8 cellular contexts compared by ENCODE assay signal in the genomic region with DNA sequence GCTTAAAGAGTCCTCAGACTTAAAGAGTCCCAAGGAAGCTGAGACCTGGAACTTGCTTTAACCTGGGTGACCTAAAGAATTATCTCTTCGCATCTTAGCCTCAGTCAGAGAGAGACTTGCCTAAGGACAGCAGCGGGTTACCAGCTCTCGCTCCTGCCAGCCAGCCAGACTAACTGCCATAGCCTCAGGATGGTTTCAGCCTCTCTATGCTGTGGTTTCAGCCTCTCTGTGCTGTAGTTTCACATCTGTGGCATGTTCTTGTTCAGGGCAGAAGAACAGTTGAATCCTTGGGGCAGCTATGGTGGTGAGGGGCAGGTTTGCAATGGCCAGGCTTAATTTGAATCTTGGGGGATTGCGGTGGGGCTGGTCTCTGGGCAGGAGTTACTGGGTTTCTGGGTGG. TPM values are rescaled to one million over a fixed set of nuclear protein-coding genes. Genes with fewer than 3 reads are reported as not detected.
DNase-seq lines count a peak whose midpoint lies in the region; ATAC-seq and TF ChIP-seq lines count a peak whose summit lies in the region.

No MANE protein-coding gene starts in this region.

- H3F3A ChIP-seq in OCI-LY1 (ENCODE audit: insufficient read depth, low read length) = no peaks in the 10 kb centered on the region
- H3F3A ChIP-seq in neural progenitor cell (ENCODE audit: low read depth) = peaks cover 10% of the 10 kb centered on the region

- H3K27ac ChIP-seq in CD4-positive, alpha-beta memory T cell (ENCODE audit: low read depth, low read length) = peak overlapping the region; percentile 37
- H3K27ac ChIP-seq in OCI-LY1 (ENCODE audit: low read depth, low read length, poor library complexity, severe bottlenecking) (peak overlapping the region; percentile 34), neural progenitor cell (no peak overlapping the region), left lung (peak overlapping the region in 1 of 2 donors; percentile 63)

- DNase-seq in CD4-positive, alpha-beta memory T cell = no peak
- DNase-seq in choroid plexus epithelial cell (ENCODE audit: low read depth) (peak; percentile 27), neural progenitor cell (ENCODE audit: low spot score) (no peak), iPS-NIHi7 (ENCODE audit: extremely low spot score) (no peak), left lung (no peak)

- CTCF ChIA-PET in CD4-positive, alpha-beta memory T cell (lab: Charles Lee; ENCODE audit: partially characterized antibody) = interaction anchor here (1.4 to 4.1 kb wide), 4 partner anchors 28 to 122 kb away, joined by 3 to 29 read pairs (median 15); no protein-coding TSS in a partner anchor

- H3K79me2 ChIP-seq in OCI-LY1 (ENCODE audit: insufficient read depth, low read length) = no peaks in the 10 kb centered on the region
- peaks cover 8% of the 10 kb centered on the region for H3K79me2 ChIP-seq in neural progenitor cell (ENCODE audit: low read depth)

- H3K36me3 Mint-ChIP-seq in CD4-positive, alpha-beta memory T cell = peaks cover 10 to 37% of the 10 kb centered on the region in 2 donors
- no peaks in the 10 kb centered on the region for H3K36me3 Mint-ChIP-seq in neural progenitor cell

- peaks cover 13% of the 10 kb centered on the region for H3K36me3 ChIP-seq in CD4-positive, alpha-beta memory T cell (ENCODE audit: insufficient read depth, low read length)
- H3K36me3 ChIP-seq in OCI-LY1 (ENCODE audit: insufficient read depth, low read length) (peaks cover 39% of the 10 kb centered on the region; the same call in 1 of the 2 replicates), neural progenitor cell (no peaks in the 10 kb centered on the region), left lung (peaks cover 0 to 37% of the 10 kb centered on the region in 2 donors)

- H3K4me1 ChIP-seq in CD4-positive, alpha-beta memory T cell (ENCODE audit: insufficient read depth, low read length) = peaks cover 73% of the 10 kb centered on the region
- H3K4me1 ChIP-seq in OCI-LY1 (ENCODE audit: insufficient read depth, low read length, severe bottlenecking) (peaks cover 56% of the 10 kb centered on the region), neural progenitor cell (peaks cover 10% of the 10 kb centered on the region), left lung (peaks cover 42 to 77% of the 10 kb centered on the region in 2 donors)

- H2AFZ ChIP-seq in OCI-LY1 (ENCODE audit: low read length) = no peak overlapping the region
- no peak overlapping the region for H2AFZ ChIP-seq in neural progenitor cell (replicated peaks)

- H3K9me3 Mint-ChIP-seq in CD4-positive, alpha-beta memory T cell = peaks cover 0 to 1% (median 0%) of the 10 kb centered on the region in 8 donors
- H3K9me3 Mint-ChIP-seq in neural progenitor cell = no peaks in the 10 kb centered on the region

- H3K27me3 Mint-ChIP-seq in CD4-positive, alpha-beta memory T cell = no peaks in the 10 kb centered on the region
- H3K27me3 Mint-ChIP-seq in neural progenitor cell (ENCODE audit: insufficient read depth, low read depth) = peaks cover 10% of the 10 kb centered on the region

- H3K27ac Mint-ChIP-seq in CD4-positive, alpha-beta memory T cell = peak overlapping the region; percentile 49 to 96 (median 89)
- peak overlapping the region; percentile 25 for H3K27ac Mint-ChIP-seq in neural progenitor cell

- no peak overlapping the region for H3K4me3 ChIP-seq in CD4-positive, alpha-beta memory T cell (ENCODE audit: low read length in 2 of 2)
- H3K4me3 ChIP-seq in OCI-LY1 (ENCODE audit: low read depth, low read length, poor library complexity, severe bottlenecking) (peak overlapping the region; percentile 24), choroid plexus epithelial cell (ENCODE audit: low read depth, low read length) (peak overlapping the region; percentile 22), neural progenitor cell (no peak overlapping the region), left lung (peak overlapping the region in 1 of 2 donors; percentile 86)

- no peak for ATAC-seq in GM19452 (IDR thresholded peaks at IDR 0.05; ENCODE audit: unreplicated experiment)
- ATAC-seq in left lung = no peak
- ATAC-seq in HG02678 (IDR thresholded peaks at IDR 0.05; ENCODE audit: unreplicated experiment) = no peak

- intact Hi-C loops in CD4-positive, alpha-beta memory T cell (cut with micrococcal nuclease) = no loop called here
- intact Hi-C loops in left lung (cut with DNase I) = no loop called here

- no peaks in the 10 kb centered on the region for H3K9me2 ChIP-seq in OCI-LY1 (ENCODE audit: low read depth, low read length)

- H3K9ac ChIP-seq in OCI-LY1 (ENCODE audit: low read length) (peak overlapping the region; percentile 25; the same call in 1 of the 2 replicates), neural progenitor cell (no peak overlapping the region)

- H3K27me3 ChIP-seq in CD4-positive, alpha-beta memory T cell (ENCODE audit: insufficient read depth, low read length) = no peaks in the 10 kb centered on the region
- no peaks in the 10 kb centered on the region for H3K27me3 ChIP-seq in OCI-LY1 (ENCODE audit: insufficient read depth, low read length)
- no peaks in the 10 kb centered on the region for H3K27me3 ChIP-seq in neural progenitor cell
- H3K27me3 ChIP-seq in left lung = no peaks in the 10 kb centered on the region

- H3K4me1 Mint-ChIP-seq in CD4-positive, alpha-beta memory T cell = peaks cover 34 to 79% (median 51%) of the 10 kb centered on the region in 4 donors
- peaks cover 24% of the 10 kb centered on the region for H3K4me1 Mint-ChIP-seq in neural progenitor cell

- H3K4me3 Mint-ChIP-seq in CD4-positive, alpha-beta memory T cell = peak overlapping the region; percentile 47 to 92 (median 76)
- peak overlapping the region; percentile 71 for H3K4me3 Mint-ChIP-seq in neural progenitor cell

- H3K4me2 ChIP-seq in OCI-LY1 (ENCODE audit: low read length) (peak overlapping the region; percentile 91), neural progenitor cell (no peak overlapping the region)

- H4K20me1 ChIP-seq in OCI-LY1 (ENCODE audit: insufficient read depth, low read length) (no peaks in the 10 kb centered on the region), neural progenitor cell (ENCODE audit: low read depth) (no peaks in the 10 kb centered on the region)

- TF ChIP-seq CTCF in OCI-LY1 (IDR thresholded peaks at IDR 0.05; ENCODE audit: low read length) (no peak), choroid plexus epithelial cell (conservative IDR thresholded peaks at IDR 0.05; ENCODE audit: low read depth, low read length) (no peak), neural progenitor cell (IDR thresholded peaks at IDR 0.05) (no peak), left lung (IDR thresholded peaks at IDR 0.05) (no peak)

- POLR2A ChIA-PET in CD4-positive, alpha-beta memory T cell (lab: Charles Lee; ENCODE audit: partially characterized antibody) = interaction anchor here (0.9 to 25.9 kb wide), 5 partner anchors 12 to 187 kb away, joined by 3 to 654 read pairs (median 10); a partner anchor contains a TSS

- H3K9me3 ChIP-seq in CD4-positive, alpha-beta memory T cell (ENCODE audit: control insufficient read depth in 1 of 2, low read length in 2 of 2) = no peaks in the 10 kb centered on the region
- no peaks in the 10 kb centered on the region for H3K9me3 ChIP-seq in OCI-LY1 (ENCODE audit: low read length)
- no peaks in the 10 kb centered on the region for H3K9me3 ChIP-seq in neural progenitor cell (ENCODE audit: low read depth)
- no peaks in the 10 kb centered on the region for H3K9me3 ChIP-seq in left lung

RNA-seq across cellular contexts. Expression of a gene that starts 2.3 kb away (rescaled TPM):
- total RNA-seq in CD4-positive, alpha-beta memory T cell = 10 to 100 TPM; 69.1 to 71.2 TPM
- polyA plus RNA-seq in CD4-positive, alpha-beta memory T cell = 10 to 100 TPM; 44.1 to 55.6 TPM
- total RNA-seq in neural progenitor cell (ENCODE audit: low replicate concordance) (5.8 and 28.3 TPM in 2 replicates), left lung (10 to 100 TPM; 31.7 to 31.9 TPM)

RNA-seq across cellular contexts. Expression of a gene that starts 6.3 kb away (rescaled TPM):
- 10 to 100 TPM; 17.0 to 24.2 TPM for total RNA-seq in CD4-positive, alpha-beta memory T cell
- polyA plus RNA-seq in CD4-positive, alpha-beta memory T cell = 10 to 100 TPM in 1 of 2 donors, 1 to 10 TPM in 1; 7.2 to 15.0 TPM
- total RNA-seq in neural progenitor cell (ENCODE audit: low replicate concordance) (0.47 and 1.2 TPM in 2 replicates), left lung (1 to 10 TPM; 8.4 to 9.8 TPM)

RNA-seq across cellular contexts. Expression of a gene that starts 33.9 kb away (rescaled TPM):
- 100 to 1,000 TPM; 685 to 687 TPM for total RNA-seq in CD4-positive, alpha-beta memory T cell
- polyA plus RNA-seq in CD4-positive, alpha-beta memory T cell = 1 to 10 TPM; 2.3 to 4.0 TPM
- total RNA-seq in neural progenitor cell (ENCODE audit: low replicate concordance) (2.8 and 4.0 TPM in 2 replicates), left lung (1,000 to 10,000 TPM; 1,146 to 1,441 TPM)

RNA-seq across cellular contexts. Expression of a gene that starts 34.2 kb away (rescaled TPM):
- 1 to 10 TPM in 1 of 2 experiments, under 1 TPM in 1; 0.96 to 1.1 TPM for total RNA-seq in CD4-positive, alpha-beta memory T cell
- under 1 TPM in 1 of 2 donors, not detected in 1; 0.26 TPM for polyA plus RNA-seq in CD4-positive, alpha-beta memory T cell
- total RNA-seq in neural progenitor cell (ENCODE audit: low replicate concordance) = 2.5 and 4.3 TPM in 2 replicates
- total RNA-seq in left lung = under 1 TPM; 0.21 to 0.32 TPM

RNA-seq across cellular contexts. Expression of a gene that starts 55.1 kb away (rescaled TPM):
- 100 to 1,000 TPM; 101 to 102 TPM for total RNA-seq in CD4-positive, alpha-beta memory T cell
- polyA plus RNA-seq in CD4-positive, alpha-beta memory T cell = 10 to 100 TPM; 65.1 to 67.8 TPM
- total RNA-seq in neural progenitor cell (ENCODE audit: low replicate concordance) (63.3 and 72.1 TPM in 2 replicates), left lung (10 to 100 TPM; 47.4 to 51.4 TPM)

Comparison
In these comparisons a context has a peak if more than half of its experiments do, and no peak if none do; other contexts are left out.
1. H3K4me3 ChIP-seq: peak in OCI-LY1 (single experiment) and choroid plexus epithelial cell (single experiment); none in CD4-positive, alpha-beta memory T cell (0 of 2) and neural progenitor cell (single experiment).
2. RNA of a gene that starts 33.9 kb away (total RNA-seq): 1,146 to 1,441 TPM in left lung and 685 to 687 TPM in CD4-positive, alpha-beta memory T cell; 2.8 to 4.0 TPM in neural progenitor cell; every median in the first group is over 100 times any median in the second.